In the genomic region with DNA sequence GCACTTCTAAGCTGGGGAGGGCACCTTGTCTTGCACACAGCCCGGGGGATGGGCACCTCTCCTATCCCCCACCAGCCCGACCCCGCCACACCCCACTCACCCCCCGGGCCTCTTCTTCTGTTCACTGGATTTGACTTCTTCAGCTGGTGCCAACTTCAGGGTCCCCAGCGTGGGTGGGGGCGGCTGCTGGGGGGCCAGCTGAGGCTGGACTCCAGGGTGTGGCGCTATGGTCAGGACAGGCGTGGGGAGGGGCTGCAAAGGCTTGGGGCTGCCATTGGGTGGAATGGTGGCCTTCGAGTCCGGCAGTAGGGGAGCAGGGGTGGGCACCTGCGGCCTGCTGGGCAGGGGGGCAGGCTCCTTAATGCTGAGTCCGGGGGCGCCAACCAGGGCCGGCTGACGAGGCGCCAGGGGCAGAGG, we compare ENCODE assay signal across 1 cellular context.
TF ChIP-seq lines count a peak whose summit lies in the region.

No MANE protein-coding gene starts in this region.

TF ChIP-seq in HepG2, 621 proteins besides CTCF, POLR2A, EP300 and RAD21:
- TF ChIP-seq POLR2AphosphoS2 (IDR thresholded peaks at IDR 0.05; ENCODE audit: low read depth, low read length), result 0 out of 2 replicates have a peak, but pooled peaks have one; percentile 10
- TF ChIP-seq, protein P1, sequence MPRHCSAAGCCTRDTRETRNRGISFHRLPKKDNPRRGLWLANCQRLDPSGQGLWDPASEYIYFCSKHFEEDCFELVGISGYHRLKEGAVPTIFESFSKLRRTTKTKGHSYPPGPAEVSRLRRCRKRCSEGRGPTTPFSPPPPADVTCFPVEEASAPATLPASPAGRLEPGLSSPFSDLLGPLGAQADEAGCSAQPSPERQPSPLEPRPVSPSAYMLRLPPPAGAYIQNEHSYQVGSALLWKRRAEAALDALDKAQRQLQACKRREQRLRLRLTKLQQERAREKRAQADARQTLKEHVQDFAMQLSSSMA (CRISPR knock-in tag; IDR thresholded peaks at IDR 0.05), result no peak
